Comparison of ENCODE assay signal across 8 cellular contexts in the genomic region with DNA sequence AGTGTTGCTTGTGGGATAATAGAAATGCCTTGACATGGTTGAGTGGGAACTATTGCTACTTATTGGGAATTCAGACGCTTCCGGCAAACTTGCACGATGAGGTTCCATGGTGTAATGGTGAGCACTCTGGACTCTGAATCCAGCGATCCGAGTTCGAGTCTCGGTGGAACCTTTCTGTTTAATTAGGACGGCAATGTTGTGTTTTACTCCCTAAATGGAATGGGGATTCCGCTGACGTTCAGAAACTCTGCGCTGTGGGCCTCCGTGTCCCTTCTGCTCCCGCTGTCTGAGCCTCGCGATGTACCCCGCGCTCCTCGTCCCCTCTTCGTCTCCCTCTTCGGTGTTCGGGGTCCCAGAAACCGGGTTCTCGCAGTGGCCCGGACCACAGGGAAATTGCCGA.
DNase-seq lines count a peak whose midpoint lies in the region; ATAC-seq and TF ChIP-seq lines count a peak whose summit lies in the region.
"Not testable (repeated sequence)": the region's sequence is repeated elsewhere in the genome, so short reads cannot be mapped to it uniquely, and the experiment has no call there.

No MANE protein-coding gene starts in this region.

- intact Hi-C loops in left ventricle myocardium superior (cut with micrococcal nuclease); aorta (cut with DNase I): not testable (repeated sequence)

- H3K9me3 Mint-ChIP-seq in activated naive CD8-positive, alpha-beta T cell treated with anti-CD3 and anti-CD28 coated beads, Interleukin-2, amount 10 ng/mL, durations not matched to agents 7 days and 5 days; mesothelial cell of epicardium; stimulated activated naive B cell treated with anti-CD40 and anti-IgM and Interleukin-4, amounts not matched to agents 10 μg/mL and 1 μg/mL and 100 μg/mL, for 72 hours: not testable (repeated sequence)

- not testable (repeated sequence) for H3K4me1 ChIP-seq in foreskin keratinocyte; aorta (ENCODE audit: control insufficient read depth in 1 of 2, insufficient read depth in 2 of 2, low read length in 2 of 2)

- WGBS in aorta, 2 donors = no CpG with 5 or more reads among the region's 25 CpGs

- H3K36me3 ChIP-seq in aorta (ENCODE audit: control insufficient read depth in 1 of 2, insufficient read depth in 2 of 2, low read length in 1 of 2) = not testable (repeated sequence)

- not testable (repeated sequence) for H3K4me1 Mint-ChIP-seq in activated naive CD8-positive, alpha-beta T cell treated with anti-CD3 and anti-CD28 coated beads, Interleukin-2, amount 10 ng/mL, durations not matched to agents 7 days and 5 days; mesothelial cell of epicardium; stimulated activated naive B cell treated with anti-CD40 and anti-IgM and Interleukin-4, amounts not matched to agents 10 μg/mL and 1 μg/mL and 100 μg/mL, for 72 hours

- peak overlapping the region; percentile 35; the same call in 1 of the 2 replicates for H3K4me3 ChIP-seq in HFF-Myc (replicated peaks; ENCODE audit: low read depth, low read length)
- H3K4me3 ChIP-seq in aorta (ENCODE audit: low read length in 2 of 2) = not testable (repeated sequence)

- peak overlapping the region; percentile 75 for H3K4me3 Mint-ChIP-seq in activated naive CD8-positive, alpha-beta T cell treated with anti-CD3 and anti-CD28 coated beads, Interleukin-2, amount 10 ng/mL, durations not matched to agents 7 days and 5 days
- H3K4me3 Mint-ChIP-seq in mesothelial cell of epicardium = peak overlapping the region; percentile 52
- not testable (repeated sequence) for H3K4me3 Mint-ChIP-seq in stimulated activated naive B cell treated with anti-CD40 and anti-IgM and Interleukin-4, amounts not matched to agents 10 μg/mL and 1 μg/mL and 100 μg/mL, for 72 hours

- not testable (repeated sequence) for H3K27me3 ChIP-seq in foreskin keratinocyte; aorta (ENCODE audit: control insufficient read depth in 1 of 2, insufficient read depth in 2 of 2, low read length in 1 of 2)

- H3K27ac ChIP-seq in foreskin keratinocyte; aorta (ENCODE audit: low read depth in 1 of 2, low read length in 2 of 2): not testable (repeated sequence)

- peak; percentile 27 to 68 for ATAC-seq in activated CD4-positive, CD25-positive, alpha-beta regulatory T cell treated with anti-CD3 and anti-CD28 coated beads, Interleukin-2, amount 50 U/mL, for 24 hours
- ATAC-seq in activated naive CD8-positive, alpha-beta T cell treated with anti-CD3 and anti-CD28 coated beads, Interleukin-2, amount 10 ng/mL, durations not matched to agents 7 days and 5 days (ENCODE audit: low read depth) = not testable (repeated sequence)
- ATAC-seq in foreskin keratinocyte (peak; percentile 85), left ventricle myocardium superior (peak; percentile 80), aorta (ENCODE audit: low FRiP score) (peak; percentile 76)
- ATAC-seq in stimulated activated naive B cell treated with anti-CD40 and anti-IgM and Interleukin-4, amounts not matched to agents 10 μg/mL and 1 μg/mL and 100 μg/mL, for 72 hours (replicated peaks) = peak; percentile 21 to 55

- H3K27me3 Mint-ChIP-seq in activated naive CD8-positive, alpha-beta T cell treated with anti-CD3 and anti-CD28 coated beads, Interleukin-2, amount 10 ng/mL, durations not matched to agents 7 days and 5 days = peaks cover 14% of the 10 kb centered on the region
- H3K27me3 Mint-ChIP-seq in mesothelial cell of epicardium (ENCODE audit: low read depth); stimulated activated naive B cell treated with anti-CD40 and anti-IgM and Interleukin-4, amounts not matched to agents 10 μg/mL and 1 μg/mL and 100 μg/mL, for 72 hours: not testable (repeated sequence)

- POLR2A ChIA-PET in activated naive CD8-positive, alpha-beta T cell treated with anti-CD3 and anti-CD28 coated beads, Interleukin-2, amount 10 ng/mL, durations not matched to agents 7 days and 5 days (lab: Charles Lee) = not testable (repeated sequence)

- DNase-seq in HFF-Myc (ENCODE audit: extremely low read depth, low read depth); activated naive CD8-positive, alpha-beta T cell treated with anti-CD3 and anti-CD28 coated beads, Interleukin-2, amount 10 ng/mL, durations not matched to agents 7 days and 5 days; foreskin keratinocyte; left ventricle myocardium superior; mesothelial cell of epicardium (ENCODE audit: low spot score in 2 of 2, unreplicated experiment in 2 of 2); stimulated activated naive B cell treated with anti-CD40 and anti-IgM and Interleukin-4, amounts not matched to agents 10 μg/mL and 1 μg/mL and 100 μg/mL, for 72 hours; aorta: not testable (repeated sequence)

- H3K9me3 ChIP-seq in aorta (ENCODE audit: control insufficient read depth, low read length) = not testable (repeated sequence)

- TF ChIP-seq CTCF in HFF-Myc (IDR thresholded peaks at IDR 0.05; ENCODE audit: low read depth, low read length, missing control alignments); foreskin keratinocyte (conservative IDR thresholded peaks at IDR 0.05); mesothelial cell of epicardium (IDR thresholded peaks at IDR 0.05; ENCODE audit: unreplicated experiment): not testable (repeated sequence)

- not testable (repeated sequence) for H3K27ac Mint-ChIP-seq in activated naive CD8-positive, alpha-beta T cell treated with anti-CD3 and anti-CD28 coated beads, Interleukin-2, amount 10 ng/mL, durations not matched to agents 7 days and 5 days; mesothelial cell of epicardium; stimulated activated naive B cell treated with anti-CD40 and anti-IgM and Interleukin-4, amounts not matched to agents 10 μg/mL and 1 μg/mL and 100 μg/mL, for 72 hours

- H3K36me3 Mint-ChIP-seq in activated naive CD8-positive, alpha-beta T cell treated with anti-CD3 and anti-CD28 coated beads, Interleukin-2, amount 10 ng/mL, durations not matched to agents 7 days and 5 days; mesothelial cell of epicardium; stimulated activated naive B cell treated with anti-CD40 and anti-IgM and Interleukin-4, amounts not matched to agents 10 μg/mL and 1 μg/mL and 100 μg/mL, for 72 hours: not testable (repeated sequence)
